ENCODE assay signal across 26 cellular contexts in the genomic region with DNA sequence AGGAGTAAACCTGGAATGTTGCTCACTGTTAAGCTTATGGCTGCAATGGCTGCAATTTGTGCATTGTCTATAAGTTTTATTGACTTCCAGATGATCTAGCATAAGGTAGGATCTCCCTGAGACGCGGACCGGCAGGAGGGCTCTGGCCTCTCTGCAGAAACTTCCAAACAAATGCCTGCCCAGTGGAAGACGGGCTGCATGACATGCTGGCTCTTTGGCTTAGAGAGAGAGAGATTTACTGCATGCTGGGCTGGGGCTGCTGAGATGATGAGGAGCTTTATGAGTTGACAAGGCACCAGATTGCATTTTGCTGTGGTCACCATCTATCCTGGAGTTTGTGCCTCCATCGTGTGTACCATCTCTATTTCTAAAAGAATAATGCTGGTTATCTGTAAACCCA.
DNase-seq lines count a peak whose midpoint lies in the region; ATAC-seq, FAIRE-seq and TF ChIP-seq lines count a peak whose summit lies in the region.
"Had no signal": no experiment of that assay in that cellular context is flagged by ENCODE, and none has a peak within 500 bp of the region (broad histone marks: within the 10 kb centered on the region; RNA-seq: fewer than 3 reads in every experiment).

No MANE protein-coding gene starts in this region.

- 0 out of 2 replicates have a peak overlapping the region, but pooled peaks have one; percentile 10 for H2BK12ac ChIP-seq in H1 (ENCODE audit: low read depth, low read length)

- FAIRE-seq in H1 (lab: Jason Lieb, UNC), result peak; percentile 75
- FAIRE-seq: A204.1, G401.6, GM12892, H54, HTR-8/SVneo had no signal

- H3K4me3 ChIP-seq in SK-N-MC, result no peak overlapping the region
- no peak overlapping the region for H3K4me3 ChIP-seq in H1 (ENCODE audit: extremely low read depth in 1 of 4, insufficient read depth in 2 of 4, low read depth in 3 of 4, low read length in 4 of 4)
- H3K4me3 ChIP-seq in mesendoderm (ENCODE audit: low read length), result no peak overlapping the region

- H3K36me3 ChIP-seq in SK-N-MC (ENCODE audit: insufficient read depth, low read length), result no peaks in the 10 kb centered on the region
- no peaks in the 10 kb centered on the region for H3K36me3 ChIP-seq in H1 (ENCODE audit: control insufficient read depth in 2 of 4, insufficient read depth in 4 of 4, low read length in 3 of 4)
- H3K36me3 ChIP-seq in mesendoderm (ENCODE audit: control insufficient read depth, insufficient read depth, low read length), result no peaks in the 10 kb centered on the region

- in situ Hi-C loops in G401 (cut with HindIII; ENCODE audit: low sequenced_read_pairs), result no loop called here

- POLR2A ChIA-PET in H1 (lab: Charles Lee; ENCODE audit: partially characterized antibody), result interaction anchor here (0.8 to 2.1 kb wide), 5 partner anchors 9 to 408 kb away, joined by 3 to 8 read pairs (median 3); no protein-coding TSS in a partner anchor
- POLR2A ChIA-PET in activated CD8-positive, alpha-beta T cell treated with anti-CD3 and anti-CD28 coated beads, Interleukin-2, amount 10 ng/mL, durations not matched to agents 7 days and 5 days (lab: Charles Lee), result no interaction called here

- H3K4me3 Mint-ChIP-seq in activated CD8-positive, alpha-beta T cell treated with anti-CD3 and anti-CD28 coated beads, Interleukin-2, amount 10 ng/mL, durations not matched to agents 7 days and 5 days, result no peak overlapping the region
- H3K4me3 Mint-ChIP-seq: B cell, CD14-positive monocyte, HFFc6 had no signal

- H2AK5ac ChIP-seq in H1 (ENCODE audit: low read depth, low read length) (no peak overlapping the region), mesendoderm (ENCODE audit: low read length) (no peak overlapping the region)

- H3K4ac ChIP-seq in H1 (replicated peaks; ENCODE audit: insufficient read length, low read depth, low read length), result no peak overlapping the region
- H3K4ac ChIP-seq in mesendoderm (ENCODE audit: low read depth, low read length), result no peak overlapping the region

- H4K5ac ChIP-seq in H1 (ENCODE audit: insufficient read length, low read depth, low read length) (no peak overlapping the region), mesendoderm (ENCODE audit: low read length) (no peak overlapping the region)

- H3K56ac ChIP-seq in H1 (replicated peaks; ENCODE audit: insufficient read length, low read depth, low read length) (no peak overlapping the region), mesendoderm (ENCODE audit: low read length) (peak overlapping the region; percentile 10)

- H3K4me1 ChIP-seq in H1 (replicated peaks in 1 of 4; ENCODE audit: control insufficient read depth in 3 of 4, insufficient read depth in 4 of 4, low read length in 3 of 4), result peaks cover 10 to 16% (median 13%) of the 10 kb centered on the region in 4 experiments; a peak in 6 of 7 replicates
- peaks cover 8% of the 10 kb centered on the region for H3K4me1 ChIP-seq in mesendoderm (ENCODE audit: control insufficient read depth, low read depth, low read length)

- H3K9me3 ChIP-seq in SK-N-MC (ENCODE audit: low read depth, low read length) (no peaks in the 10 kb centered on the region), H1 (ENCODE audit: insufficient read depth in 2 of 2, low read depth in 1 of 2, low read length in 1 of 2) (no peaks in the 10 kb centered on the region)

- no peak overlapping the region for H3K27ac Mint-ChIP-seq in activated CD8-positive, alpha-beta T cell treated with anti-CD3 and anti-CD28 coated beads, Interleukin-2, amount 10 ng/mL, durations not matched to agents 7 days and 5 days
- H3K27ac Mint-ChIP-seq: B cell, CD14-positive monocyte, HFFc6 had no signal

- peaks cover 8% of the 10 kb centered on the region for H3K9me3 Mint-ChIP-seq in activated CD8-positive, alpha-beta T cell treated with anti-CD3 and anti-CD28 coated beads, Interleukin-2, amount 10 ng/mL, durations not matched to agents 7 days and 5 days (ENCODE audit: insufficient read depth)

- H3K4me2 ChIP-seq in H1 (ENCODE audit: insufficient read depth in 1 of 2, low read depth in 2 of 2, low read length in 2 of 2) (peak overlapping the region in 1 of 2 experiments; percentile 13; a peak in 1 of 4 replicates), mesendoderm (ENCODE audit: low read length) (no peak overlapping the region)
- H3K4me2 ChIP-seq: KMS-11 had no signal

- no peaks in the 10 kb centered on the region for H4K20me1 ChIP-seq in H1 (replicated peaks in 1 of 2; ENCODE audit: control insufficient read depth in 1 of 2, insufficient read depth in 2 of 2, low read length in 2 of 2)

- H2BK15ac ChIP-seq in H1 (ENCODE audit: low read length) (no peak overlapping the region), mesendoderm (replicated peaks; ENCODE audit: low read depth) (no peak overlapping the region)

- H2BK20ac ChIP-seq in H1 (ENCODE audit: low read length), result no peak overlapping the region

- H2BK5ac ChIP-seq in H1 (ENCODE audit: low read depth, low read length), result no peak overlapping the region
- no peak overlapping the region for H2BK5ac ChIP-seq in mesendoderm (ENCODE audit: low read length)

- 59% methylated on average over 5 of the region's 5 CpGs; no CpG with 5 or more reads in 1 of the 2 experiments for WGBS in H1 (ENCODE audit: extremely low coverage in 1 of 2, insufficient coverage in 1 of 2, insufficient read length in 1 of 2, insufficient replicate concordance in 2 of 2, low coverage in 1 of 2, low lambda C conversion rate in 2 of 2, missing lambda C conversion rate in 1 of 2), 2 experiments
- WGBS in mesendoderm (ENCODE audit: extremely low coverage, insufficient coverage, low lambda C conversion rate), result no CpG with 5 or more reads among the region's 5 CpGs

- H4K8ac ChIP-seq in H1 (ENCODE audit: extremely low read depth, insufficient read depth, low read length), result no peak overlapping the region
- H4K8ac ChIP-seq in mesendoderm (ENCODE audit: low read depth, low read length), result no peak overlapping the region

- H3K36me3 Mint-ChIP-seq in activated CD8-positive, alpha-beta T cell treated with anti-CD3 and anti-CD28 coated beads, Interleukin-2, amount 10 ng/mL, durations not matched to agents 7 days and 5 days (ENCODE audit: low read depth), result no peaks in the 10 kb centered on the region
- H3K36me3 Mint-ChIP-seq: CD14-positive monocyte had no signal

- H3K27me3 Mint-ChIP-seq in activated CD8-positive, alpha-beta T cell treated with anti-CD3 and anti-CD28 coated beads, Interleukin-2, amount 10 ng/mL, durations not matched to agents 7 days and 5 days (ENCODE audit: low read depth), result no peaks in the 10 kb centered on the region
- H3K27me3 Mint-ChIP-seq: B cell had no signal

- no peak for TF ChIP-seq POLR2A in H1 (IDR thresholded peaks at IDR 0.05; ENCODE audit: control extremely low read depth in 1 of 2, low read depth in 2 of 2, low read length in 2 of 2)

- H3K18ac ChIP-seq in H1 (ENCODE audit: extremely low read depth, low read length) (no peak overlapping the region), mesendoderm (ENCODE audit: low read length) (no peak overlapping the region)

- no peak overlapping the region for H3K14ac ChIP-seq in H1 (ENCODE audit: insufficient read length)

- H2AFZ ChIP-seq in H1 (ENCODE audit: low read length), result no peak overlapping the region

- no peak for TF ChIP-seq CTCF in H1 (IDR thresholded peaks at IDR 0.05; ENCODE audit: control extremely low read depth in 1 of 3, insufficient read depth in 1 of 3, low read depth in 1 of 3, low read length in 3 of 3)

- no peak for TF ChIP-seq EP300 in H1 (IDR thresholded peaks at IDR 0.05; ENCODE audit: borderline replicate concordance in 1 of 2, low read depth in 2 of 2, low read length in 2 of 2)

- no peak for ATAC-seq in HG02884 (IDR thresholded peaks at IDR 0.05; ENCODE audit: unreplicated experiment)
- ATAC-seq in activated CD8-positive, alpha-beta T cell treated with anti-CD3 and anti-CD28 coated beads, Interleukin-2, amount 10 ng/mL, durations not matched to agents 7 days and 5 days, result no peak
- ATAC-seq: SK-N-SH treated with all-trans-retinoic acid at 6 μM for 48 hours had no signal

- DNase-seq in G401 (ENCODE audit: low spot score), result peak; percentile 93
- DNase-seq in SK-N-MC (ENCODE audit: low read depth, low spot score), result no peak
- DNase-seq in H1 (ENCODE audit: low read depth in 1 of 2, low spot score in 2 of 2), result no peak
- peak; percentile 66 for DNase-seq in mesendoderm
- DNase-seq in activated CD8-positive, alpha-beta T cell treated with anti-CD3 and anti-CD28 coated beads, Interleukin-2, amount 10 ng/mL, durations not matched to agents 7 days and 5 days, result no peak
- no peak for DNase-seq in kidney glomerular epithelial cell (lab: John Stamatoyannopoulos, UW)
- DNase-seq: DND-41; HFFc6; IMR-90; NCI-H1092 treated with DMSO at 0.1 percent for 48 hours; NCI-H1436 treated with DMSO at 0.1 percent for 48 hours; NCI-H1930; NCI-H2227 treated with DMSO at 0.1 percent for 48 hours; NCI-H510A; NK-92 treated with Interleukin-12 subunit alpha and Interleukin-12 subunit beta, amount 100 ng/mL, for 24 hours; SIG-M5 had no signal

- H3K79me2 ChIP-seq in H1 (ENCODE audit: control insufficient read depth in 1 of 2, insufficient read depth in 2 of 2, low read length in 2 of 2) (peaks cover 2 to 79% of the 10 kb centered on the region in 2 experiments; a peak in 3 of 4 replicates), mesendoderm (ENCODE audit: control insufficient read depth, insufficient read depth, low read length) (peaks cover 7% of the 10 kb centered on the region)

- no peak overlapping the region for H3K9ac ChIP-seq in SK-N-MC (ENCODE audit: insufficient read length)
- H3K9ac ChIP-seq in H1 (replicated peaks in 1 of 4; ENCODE audit: extremely low read depth in 1 of 4, low read depth in 3 of 4, low read length in 3 of 4), result no peak overlapping the region
- H3K9ac ChIP-seq in mesendoderm (ENCODE audit: low read length), result no peak overlapping the region
- H3K9ac ChIP-seq: KMS-11 had no signal

- no peak overlapping the region for H4K91ac ChIP-seq in H1 (replicated peaks; ENCODE audit: insufficient read length, low read length)

- H3K23ac ChIP-seq in H1 (ENCODE audit: insufficient read length), result no peak overlapping the region
- H3K23ac ChIP-seq in mesendoderm (ENCODE audit: low read length), result no peak overlapping the region

- H2BK120ac ChIP-seq in H1 (replicated peaks; ENCODE audit: low read depth, low read length), result no peak overlapping the region
- no peak overlapping the region for H2BK120ac ChIP-seq in mesendoderm (ENCODE audit: low read depth, low read length)

- H3K27me3 ChIP-seq in H1 (replicated peaks in 1 of 4; ENCODE audit: control insufficient read depth in 3 of 4, extremely low read depth in 1 of 4, insufficient read depth in 3 of 4, low read length in 3 of 4) (no peaks in the 10 kb centered on the region), mesendoderm (ENCODE audit: insufficient read depth, low read length, poor library complexity) (no peaks in the 10 kb centered on the region)

- H3K27ac ChIP-seq in SK-N-MC (peak overlapping the region; percentile 10; the same call in 1 of the 2 replicates), H1 (ENCODE audit: low read depth, low read length) (no peak overlapping the region), mesendoderm (ENCODE audit: low read depth, low read length) (no peak overlapping the region)
- H3K27ac ChIP-seq: KMS-11 had no signal

- H3K4me1 Mint-ChIP-seq in activated CD8-positive, alpha-beta T cell treated with anti-CD3 and anti-CD28 coated beads, Interleukin-2, amount 10 ng/mL, durations not matched to agents 7 days and 5 days (ENCODE audit: low read depth), result no peaks in the 10 kb centered on the region
- H3K4me1 Mint-ChIP-seq: B cell, CD14-positive monocyte had no signal

- CTCF ChIA-PET in H1 (lab: Charles Lee; ENCODE audit: partially characterized antibody), result interaction anchor here (0.6 to 1.6 kb wide), 6 partner anchors 8 to 496 kb away, joined by 3 to 5 read pairs (median 4); no protein-coding TSS in a partner anchor
- CTCF ChIA-PET in activated CD8-positive, alpha-beta T cell treated with anti-CD3 and anti-CD28 coated beads, Interleukin-2, amount 10 ng/mL, durations not matched to agents 7 days and 5 days (lab: Charles Lee), result no interaction called here

- peak; percentile 9 to 33; a peak in 3 of 4 replicates for TF ChIP-seq RAD21 in H1 (IDR thresholded peaks at IDR 0.05 in 1 of 2, conservative IDR thresholded peaks at IDR 0.05 in 1 of 2; ENCODE audit: low read depth in 2 of 2, low read length in 2 of 2)

- H3K79me1 ChIP-seq in H1 (ENCODE audit: low read depth, low read length) (peaks cover 5% of the 10 kb centered on the region; the same call in 1 of the 2 replicates), mesendoderm (ENCODE audit: low read length) (peaks cover 13% of the 10 kb centered on the region)

- H3K23me2 ChIP-seq in H1 (ENCODE audit: low read depth, low read length), result no peaks in the 10 kb centered on the region

Comparison
In these comparisons a context has a peak if more than half of its experiments do, and no peak if none do; other contexts are left out.
1. DNase-seq: peak in G401 (single experiment) and mesendoderm (single experiment); none in SK-N-MC (single experiment), H1 (0 of 2), activated CD8-positive, alpha-beta T cell treated with anti-CD3 and anti-CD28 coated beads, Interleukin-2, amount 10 ng/mL, durations not matched to agents 7 days and 5 days (single experiment) and kidney glomerular epithelial cell (single experiment).